9 cellular contexts compared by ENCODE assay signal in the genomic region with DNA sequence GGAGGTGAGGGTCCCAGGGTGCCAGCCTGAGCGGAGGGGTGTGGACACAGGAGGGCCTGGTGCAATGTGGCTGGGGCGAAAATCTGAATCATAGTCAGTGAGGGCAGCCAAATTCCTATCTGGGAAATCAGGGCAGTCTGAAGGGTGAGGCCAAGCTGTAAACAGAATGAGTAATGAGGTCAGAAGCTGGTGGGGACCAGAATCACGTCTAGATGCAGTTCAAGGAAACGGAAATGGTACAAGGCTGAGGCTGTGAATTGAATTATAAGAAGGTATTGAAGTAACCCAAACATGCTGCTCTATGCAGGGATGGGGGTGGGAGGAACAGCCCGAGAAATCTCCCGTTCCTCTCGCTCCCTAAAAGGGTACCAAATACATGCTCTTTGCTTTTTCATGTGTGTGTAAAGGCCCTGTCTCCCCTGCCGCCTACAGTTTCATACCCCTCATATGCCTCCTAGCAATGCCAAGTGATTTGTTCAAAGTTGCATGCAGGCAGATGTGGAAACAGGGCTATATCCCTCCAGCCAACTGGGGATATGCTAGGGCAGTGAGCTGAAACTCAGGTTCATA. TPM values are rescaled to one million over a fixed set of nuclear protein-coding genes. Genes with fewer than 3 reads are reported as not detected.
DNase-seq lines count a peak whose midpoint lies in the region; ATAC-seq, FAIRE-seq and TF ChIP-seq lines count a peak whose summit lies in the region.
"Had no signal": no experiment of that assay in that cellular context is flagged by ENCODE, and none has a peak within 500 bp of the region (broad histone marks: within the 10 kb centered on the region; RNA-seq: fewer than 3 reads in every experiment).

No MANE protein-coding gene starts in this region.

- intact Hi-C loops in activated T-helper 1 cell treated with anti-CD3 and anti-CD28 coated beads, Interleukin-12 subunit alpha, Interleukin-12 subunit beta, Interleukin-2, Interleukin-4 antibody, amounts not matched to agents 30 ng/mL and 10 ng/mL and 1 ng/mL, durations not matched to agents 14 hours and 24 hours and 36 hours (cut with micrococcal nuclease) = loop anchor here (5.0 kb wide), 1 partner anchor 32 kb away; no protein-coding TSS in a partner anchor
- intact Hi-C loops in testis (cut with DNase I; ENCODE audit: low total_unique reads) = no loop called here

- no peak for ATAC-seq in HG02798 (IDR thresholded peaks at IDR 0.05; ENCODE audit: poor library complexity, unreplicated experiment)

- H3K4me1 ChIP-seq in astrocyte (ENCODE audit: insufficient read depth, low read length) (peaks cover 60% of the 10 kb centered on the region), testis (peaks cover 6% of the 10 kb centered on the region)

- peak overlapping the region; percentile 98 for H3K27ac ChIP-seq in astrocyte (ENCODE audit: low read depth, low read length)
- H3K27ac ChIP-seq in temporal lobe (ENCODE audit: low read depth, low read length) = peak overlapping the region; percentile 30
- H3K27ac ChIP-seq in testis = no peak overlapping the region

- TF ChIP-seq CTCF in astrocyte (IDR thresholded peaks at IDR 0.05; ENCODE audit: insufficient read depth, low read depth, low read length) = no peak
- no peak for TF ChIP-seq CTCF in D721Med (IDR thresholded peaks at IDR 0.05; ENCODE audit: insufficient read depth, missing control alignments)
- TF ChIP-seq CTCF in testis (IDR thresholded peaks at IDR 0.05) = no peak

- H3K36me3 ChIP-seq in astrocyte (ENCODE audit: insufficient read depth, low read length) (no peaks in the 10 kb centered on the region), testis (ENCODE audit: low read depth, missing control alignments) (no peaks in the 10 kb centered on the region)

- H3K4me3 ChIP-seq in astrocyte (ENCODE audit: insufficient read depth, low read depth, low read length) (no peak overlapping the region), testis (no peak overlapping the region)

- FAIRE-seq in astrocyte (lab: Jason Lieb, UNC) (peak; percentile 26), D721Med (lab: Jason Lieb, UNC) (no peak)

- no peaks in the 10 kb centered on the region for H4K20me1 ChIP-seq in astrocyte (ENCODE audit: insufficient read depth, low read length)

- TF ChIP-seq POLR2A in testis (IDR thresholded peaks at IDR 0.05) = no peak

- H2AFZ ChIP-seq in astrocyte (ENCODE audit: low read depth, low read length) = no peak overlapping the region

- no peak overlapping the region for H3K27ac Mint-ChIP-seq in activated T-helper 1 cell treated with anti-CD3 and anti-CD28 coated beads, Interleukin-12 subunit alpha, Interleukin-12 subunit beta, Interleukin-2, Interleukin-4 antibody, amounts not matched to agents 30 ng/mL and 10 ng/mL and 1 ng/mL, durations not matched to agents 14 hours and 24 hours and 36 hours
- peak overlapping the region; percentile 100 for H3K27ac Mint-ChIP-seq in astrocyte (ENCODE audit: unreplicated experiment)
- H3K27ac Mint-ChIP-seq: activated naive CD4-positive, alpha-beta T cell treated with anti-CD3 and anti-CD28 coated beads, Interleukin-2, amount 50 U/mL, for 24 hours had no signal

- peaks cover 50% of the 10 kb centered on the region for H3K4me1 Mint-ChIP-seq in activated T-helper 1 cell treated with anti-CD3 and anti-CD28 coated beads, Interleukin-12 subunit alpha, Interleukin-12 subunit beta, Interleukin-2, Interleukin-4 antibody, amounts not matched to agents 30 ng/mL and 10 ng/mL and 1 ng/mL, durations not matched to agents 14 hours and 24 hours and 36 hours (ENCODE audit: low read depth)
- H3K4me1 Mint-ChIP-seq in astrocyte (ENCODE audit: low read depth, unreplicated experiment) = peaks cover 59% of the 10 kb centered on the region

- H3K9me3 Mint-ChIP-seq in activated T-helper 1 cell treated with anti-CD3 and anti-CD28 coated beads, Interleukin-12 subunit alpha, Interleukin-12 subunit beta, Interleukin-2, Interleukin-4 antibody, amounts not matched to agents 30 ng/mL and 10 ng/mL and 1 ng/mL, durations not matched to agents 14 hours and 24 hours and 36 hours = no peaks in the 10 kb centered on the region
- no peaks in the 10 kb centered on the region for H3K9me3 Mint-ChIP-seq in astrocyte (ENCODE audit: unreplicated experiment)
- H3K9me3 Mint-ChIP-seq: activated naive CD4-positive, alpha-beta T cell treated with anti-CD3 and anti-CD28 coated beads, Interleukin-2, amount 50 U/mL, for 24 hours had no signal

- peak overlapping the region; percentile 86 for H3K9ac ChIP-seq in astrocyte (ENCODE audit: low read length)

- peak; percentile 1 for DNase-seq in activated T-helper 1 cell treated with Interleukin-2 at 50 U/mL for 16 hours (ENCODE audit: low read depth)
- no peak for DNase-seq in activated T-helper 1 cell treated with anti-CD3 and anti-CD28 coated beads, Interleukin-12 subunit alpha, Interleukin-12 subunit beta, Interleukin-2, Interleukin-4 antibody, amounts not matched to agents 30 ng/mL and 10 ng/mL and 1 ng/mL, durations not matched to agents 14 hours and 24 hours and 36 hours (ENCODE audit: low spot score)
- DNase-seq in astrocyte (ENCODE audit: low read depth) = peak; percentile 97
- DNase-seq in islet precursor cell = peak; percentile 84
- DNase-seq in D721Med (ENCODE audit: insufficient read length, low spot score) = no peak
- no peak for DNase-seq in testis

- H3K4me3 Mint-ChIP-seq in activated T-helper 1 cell treated with anti-CD3 and anti-CD28 coated beads, Interleukin-12 subunit alpha, Interleukin-12 subunit beta, Interleukin-2, Interleukin-4 antibody, amounts not matched to agents 30 ng/mL and 10 ng/mL and 1 ng/mL, durations not matched to agents 14 hours and 24 hours and 36 hours = no peak overlapping the region
- peak overlapping the region; percentile 70 for H3K4me3 Mint-ChIP-seq in astrocyte (ENCODE audit: unreplicated experiment)
- H3K4me3 Mint-ChIP-seq: activated naive CD4-positive, alpha-beta T cell treated with anti-CD3 and anti-CD28 coated beads, Interleukin-2, amount 50 U/mL, for 24 hours had no signal

- H3K36me3 Mint-ChIP-seq in activated T-helper 1 cell treated with anti-CD3 and anti-CD28 coated beads, Interleukin-12 subunit alpha, Interleukin-12 subunit beta, Interleukin-2, Interleukin-4 antibody, amounts not matched to agents 30 ng/mL and 10 ng/mL and 1 ng/mL, durations not matched to agents 14 hours and 24 hours and 36 hours (ENCODE audit: low read depth) = peaks cover 1% of the 10 kb centered on the region
- peaks cover 2% of the 10 kb centered on the region for H3K36me3 Mint-ChIP-seq in astrocyte (ENCODE audit: low read depth, unreplicated experiment)
- H3K36me3 Mint-ChIP-seq: activated naive CD4-positive, alpha-beta T cell treated with anti-CD3 and anti-CD28 coated beads, Interleukin-2, amount 50 U/mL, for 24 hours had no signal

- H3K79me2 ChIP-seq in astrocyte (ENCODE audit: insufficient read depth, low read length) = no peaks in the 10 kb centered on the region

- peak overlapping the region; percentile 75 for H3K4me2 ChIP-seq in astrocyte (ENCODE audit: low read length)

- no peaks in the 10 kb centered on the region for H3K27me3 Mint-ChIP-seq in activated T-helper 1 cell treated with anti-CD3 and anti-CD28 coated beads, Interleukin-12 subunit alpha, Interleukin-12 subunit beta, Interleukin-2, Interleukin-4 antibody, amounts not matched to agents 30 ng/mL and 10 ng/mL and 1 ng/mL, durations not matched to agents 14 hours and 24 hours and 36 hours (ENCODE audit: insufficient read depth)
- no peaks in the 10 kb centered on the region for H3K27me3 Mint-ChIP-seq in astrocyte (ENCODE audit: low read depth, unreplicated experiment)
- H3K27me3 Mint-ChIP-seq: activated naive CD4-positive, alpha-beta T cell treated with anti-CD3 and anti-CD28 coated beads, Interleukin-2, amount 50 U/mL, for 24 hours had no signal

- 72 to 79% methylated on average over 8 of the region's 8 CpGs for WGBS in testis, 2 donors

- H3K9me3 ChIP-seq in astrocyte (ENCODE audit: insufficient read depth, low read depth, low read length) (no peaks in the 10 kb centered on the region), testis (no peaks in the 10 kb centered on the region)

- H3K27me3 ChIP-seq in astrocyte (ENCODE audit: insufficient read depth, low read length) (no peaks in the 10 kb centered on the region), testis (no peaks in the 10 kb centered on the region)

RNA-seq across cellular contexts. Expression of a gene that starts 35.2 kb away (rescaled TPM):
- total RNA-seq in activated T-helper 1 cell treated with anti-CD3 and anti-CD28 coated beads, Interleukin-12 subunit alpha, Interleukin-12 subunit beta, Interleukin-2, Interleukin-4 antibody, amounts not matched to agents 30 ng/mL and 10 ng/mL and 1 ng/mL, durations not matched to agents 14 hours and 24 hours and 36 hours = 182 and 192 TPM in 2 replicates
- 29.0 and 32.1 TPM in 2 replicates for total RNA-seq in astrocyte
- 13.5 TPM for total RNA-seq in temporal lobe
- 10 to 100 TPM; 20.4 to 30.8 TPM for total RNA-seq in testis
- 28.0 TPM for polyA plus RNA-seq in testis (ENCODE audit: insufficient read depth, low read depth, low replicate concordance)

Comparison
In these comparisons a context has a peak if more than half of its experiments do, and no peak if none do; other contexts are left out.
1. DNase-seq: peak in activated T-helper 1 cell treated with Interleukin-2 at 50 U/mL for 16 hours (single experiment), astrocyte (single experiment) and islet precursor cell (single experiment); none in activated T-helper 1 cell treated with anti-CD3 and anti-CD28 coated beads, Interleukin-12 subunit alpha, Interleukin-12 subunit beta, Interleukin-2, Interleukin-4 antibody, amounts not matched to agents 30 ng/mL and 10 ng/mL and 1 ng/mL, durations not matched to agents 14 hours and 24 hours and 36 hours (single experiment), D721Med (single experiment) and testis (single experiment).
2. H3K27ac ChIP-seq: peak in astrocyte (single experiment) and temporal lobe (single experiment); none in testis (0 of 2).